ENCODE assay signal across 13 cellular contexts in the genomic region with DNA sequence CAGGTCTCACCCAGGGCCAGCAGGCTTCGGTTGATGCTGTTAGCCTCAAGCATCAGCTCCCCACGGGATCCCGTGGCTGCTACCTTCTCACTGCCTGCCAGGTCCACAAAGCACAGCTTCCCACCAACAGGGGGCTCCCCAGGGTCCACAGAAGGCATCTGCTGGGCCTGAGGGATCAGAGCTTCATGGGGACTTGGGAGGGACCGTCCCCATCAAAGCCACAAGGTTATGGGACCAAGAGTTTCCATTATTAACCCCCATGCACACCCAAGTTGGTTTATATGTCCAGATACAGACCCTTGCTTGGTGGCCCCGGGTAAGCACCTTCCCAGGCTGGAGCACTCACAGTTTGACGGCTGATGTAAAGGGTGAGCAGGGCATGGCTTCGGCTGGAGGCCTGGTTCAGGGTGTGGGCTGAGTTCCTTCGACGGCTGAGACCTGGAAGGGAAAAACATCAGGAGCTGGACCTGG. TPM values are rescaled to one million over a fixed set of nuclear protein-coding genes. Genes with fewer than 3 reads are reported as not detected.
A peak's percentile ranks its signal among the peaks of the same experiment; 100 is the strongest.
DNase-seq lines count a peak whose midpoint lies in the region; ATAC-seq and TF ChIP-seq lines count a peak whose summit lies in the region.
"Had no signal": no experiment of that assay in that cellular context is flagged by ENCODE, and none has a peak within 500 bp of the region (broad histone marks: within the 10 kb centered on the region; RNA-seq: fewer than 3 reads in every experiment).

No MANE protein-coding gene starts in this region.

- no peak overlapping the region for H4K5ac ChIP-seq in mesendoderm (ENCODE audit: low read length)

- no peak overlapping the region for H3K4me2 ChIP-seq in mesendoderm (ENCODE audit: low read length)

- in situ Hi-C loops in astrocyte of the spinal cord (cut with HindIII; ENCODE audit: low sequenced_read_pairs) (no loop called here), ACHN (cut with HindIII; ENCODE audit: low pct_ligation_motif_present, low pct_unique_long_range_greater_than_20kb, low sequenced_read_pairs) (loop anchor here (25.0 kb wide), 1 partner anchor 191 kb away; no protein-coding TSS in a partner anchor)

- H3K4me1 ChIP-seq in mesendoderm (ENCODE audit: control insufficient read depth, low read depth, low read length): no peaks in the 10 kb centered on the region

- no peak overlapping the region for H3K23ac ChIP-seq in mesendoderm (ENCODE audit: low read length)

- H2BK120ac ChIP-seq in mesendoderm (ENCODE audit: low read depth, low read length): no peak overlapping the region

- H3K9ac ChIP-seq in mesendoderm (ENCODE audit: low read length): no peak overlapping the region

- H3K79me1 ChIP-seq in mesendoderm (ENCODE audit: low read length): no peaks in the 10 kb centered on the region

- no peak for DNase-seq in AG10803 (ENCODE audit: low read depth)
- no peak for DNase-seq in astrocyte of the spinal cord (ENCODE audit: low read depth, low spot score)
- DNase-seq in mesendoderm: peak; percentile 64
- DNase-seq in ACHN: no peak
- no peak for DNase-seq in GM03348 (ENCODE audit: low spot score)
- DNase-seq in superior temporal gyrus (ENCODE audit: extremely low spot score): no peak
- DNase-seq: amniotic stem cell, COR-L47, MM.1S had no signal

- H3K4ac ChIP-seq in mesendoderm (ENCODE audit: low read depth, low read length): no peak overlapping the region

- no peaks in the 10 kb centered on the region for H3K27me3 ChIP-seq in mesendoderm (ENCODE audit: insufficient read depth, low read length, poor library complexity)
- H3K27me3 ChIP-seq: SJSA1 had no signal

- H2BK15ac ChIP-seq in mesendoderm (replicated peaks; ENCODE audit: low read depth): no peak overlapping the region

- no peak overlapping the region for H3K56ac ChIP-seq in mesendoderm (ENCODE audit: low read length)

- no peaks in the 10 kb centered on the region for H3K79me2 ChIP-seq in mesendoderm (ENCODE audit: control insufficient read depth, insufficient read depth, low read length)

- TF ChIP-seq CTCF in AG10803 (conservative IDR thresholded peaks at IDR 0.05; ENCODE audit: low read length) (peak; percentile 12; the same call in 1 of the 2 replicates), GM12872 (IDR thresholded peaks at IDR 0.05; ENCODE audit: insufficient read depth, low read depth, low read length) (0 out of 3 replicates have a peak, but pooled peaks have one; percentile 14), astrocyte of the spinal cord (IDR thresholded peaks at IDR 0.05; ENCODE audit: low read depth, low read length) (peak; percentile 30)

- H3K36me3 ChIP-seq in mesendoderm (ENCODE audit: control insufficient read depth, insufficient read depth, low read length): no peaks in the 10 kb centered on the region
- H3K36me3 ChIP-seq: SJSA1 had no signal

- no peak overlapping the region for H2AK5ac ChIP-seq in mesendoderm (ENCODE audit: low read length)

- H3K4me3 ChIP-seq in AG10803 (ENCODE audit: low read length) (no peak overlapping the region), astrocyte of the spinal cord (ENCODE audit: low read depth, low read length) (no peak overlapping the region), mesendoderm (ENCODE audit: low read length) (no peak overlapping the region)
- H3K4me3 ChIP-seq: SJSA1 had no signal

- H4K8ac ChIP-seq in mesendoderm (ENCODE audit: low read depth, low read length): no peak overlapping the region

- no peak overlapping the region for H2BK5ac ChIP-seq in mesendoderm (ENCODE audit: low read length)

- no peak for ATAC-seq in HG03139 (IDR thresholded peaks at IDR 0.05; ENCODE audit: unreplicated experiment)

- H3K27ac ChIP-seq in mesendoderm (ENCODE audit: low read depth, low read length): no peak overlapping the region
- H3K27ac ChIP-seq: SJSA1, skin epidermis had no signal

- no peak overlapping the region for H3K18ac ChIP-seq in mesendoderm (ENCODE audit: low read length)

- no CpG with 5 or more reads among the region's 9 CpGs for WGBS in mesendoderm (ENCODE audit: extremely low coverage, insufficient coverage, low lambda C conversion rate)

RNA-seq across cellular contexts. Expression of gene KIF12, which starts 3.0 kb away (rescaled TPM):
- polyA plus RNA-seq in mesendoderm (2013, experiment 1 of 2): 0.41 TPM
- 0.63 TPM for polyA plus RNA-seq in mesendoderm (2013, experiment 2 of 2)

RNA-seq across cellular contexts. Expression of gene AMBP, which starts 18.0 kb away (rescaled TPM):
- 1.9 TPM for polyA plus RNA-seq in mesendoderm (2013, experiment 1 of 2)
- polyA plus RNA-seq in mesendoderm (2013, experiment 2 of 2): 2.1 TPM

RNA-seq across cellular contexts. Expression of gene COL27A1, which starts 59.3 kb away (rescaled TPM):
- polyA plus RNA-seq in mesendoderm (2013, experiment 1 of 2): 13.9 TPM
- polyA plus RNA-seq in mesendoderm (2013, experiment 2 of 2): 13.5 TPM
